ENCODE assay signal across 8 cellular contexts in the genomic region with DNA sequence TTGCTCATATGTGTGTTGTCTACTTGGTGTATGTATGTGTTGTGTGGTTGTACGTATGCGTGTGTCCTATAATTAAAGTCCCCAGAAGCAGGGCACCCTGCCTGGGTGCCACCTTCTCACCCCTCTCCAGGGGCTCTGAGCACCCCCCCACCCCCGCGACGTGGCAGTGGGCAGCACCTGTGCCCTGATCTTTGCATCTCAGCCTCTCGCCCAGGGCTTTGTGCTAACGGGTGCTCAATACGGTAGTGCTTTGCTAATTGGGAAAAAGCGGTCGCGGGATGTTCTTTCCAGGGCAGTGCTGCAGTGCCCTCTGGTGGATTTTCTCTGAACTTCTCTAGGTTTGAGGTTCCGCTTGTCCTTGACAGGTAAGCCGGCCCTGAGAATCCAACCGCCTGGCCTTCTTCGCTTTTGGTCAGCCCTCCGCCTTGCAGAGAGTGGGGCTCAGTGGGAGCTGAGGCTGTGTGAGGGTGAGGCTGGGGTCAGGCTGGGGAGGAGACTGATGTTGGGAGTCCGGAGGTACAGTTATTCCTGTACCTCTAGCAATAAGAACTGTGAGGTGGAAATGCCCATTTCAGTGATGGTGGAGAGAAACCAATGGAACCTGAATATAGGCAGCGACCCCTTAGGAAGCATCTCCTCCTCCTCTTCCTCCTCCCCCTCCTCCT. TPM values are rescaled to one million over a fixed set of nuclear protein-coding genes. Genes with fewer than 3 reads are reported as not detected.
DNase-seq lines count a peak whose midpoint lies in the region; ATAC-seq and TF ChIP-seq lines count a peak whose summit lies in the region.

No MANE protein-coding gene starts in this region.

- TF ChIP-seq POLR2A in uterus (IDR thresholded peaks at IDR 0.05), result no peak

- no peaks in the 10 kb centered on the region for H3K36me3 ChIP-seq in uterus

- H3K9me3 ChIP-seq in uterus, result no peaks in the 10 kb centered on the region

- intact Hi-C loops in posterior cingulate gyrus (cut with DNase I) (loop anchor here (1.0 to 10.0 kb wide), 3 partner anchors 79 to 173 kb away; no protein-coding TSS in a partner anchor), uterus (cut with DNase I; ENCODE audit: low total_unique reads) (loop anchor here (10.0 kb wide), 1 partner anchor 169 kb away; a partner anchor contains a TSS)

- ATAC-seq in GM21367 (IDR thresholded peaks at IDR 0.05; ENCODE audit: unreplicated experiment), result peak; percentile 52

- peak; percentile 89 to 95 (median 90) for TF ChIP-seq CTCF in uterus (IDR thresholded peaks at IDR 0.05)

- H3K27me3 ChIP-seq in uterus, result no peaks in the 10 kb centered on the region

- no peak overlapping the region for H3K27ac ChIP-seq in uterus

- in situ Hi-C loops in SK-MEL-5 (cut with HindIII; ENCODE audit: low pct_unique_long_range_greater_than_20kb, low sequenced_read_pairs), result loop anchor here (25.0 kb wide), 1 partner anchor 182 kb away; a partner anchor contains a TSS

- DNase-seq in AG20443 (ENCODE audit: low spot score), result peak; percentile 85
- DNase-seq in NCI-H1092 treated with DMSO at 0.1 percent for 48 hours (lab: John Stamatoyannopoulos, UW), result peak; percentile 85
- peak; percentile 86 for DNase-seq in SK-MEL-5 (ENCODE audit: low read depth, low spot score)
- DNase-seq in activated naive CD4-positive, alpha-beta T cell treated with Interleukin-2 at 50 U/mL for 16 hours, result peak; percentile 71
- peak; percentile 72 for DNase-seq in glomerular visceral epithelial cell (ENCODE audit: extremely low spot score)
- DNase-seq in posterior cingulate gyrus, result peak; percentile 53 to 95 (median 75)
- DNase-seq in uterus, result peak; percentile 70 to 82

- H3K4me3 ChIP-seq in uterus, result no peak overlapping the region

- peaks cover 0 to 3% of the 10 kb centered on the region in 2 donors for H3K4me1 ChIP-seq in uterus

RNA-seq across cellular contexts. Expression of a gene that starts 17.6 kb away (rescaled TPM):
- 0.37 and 0.67 TPM in 2 replicates for total RNA-seq in SK-MEL-5 (2014; rRNA removed; shearing (Covaris generic))
- polyA plus RNA-seq in SK-MEL-5 (2015; cell fraction: cytosol; rRNA removed), result 1.8 and 2.1 TPM in 2 replicates
- polyA plus RNA-seq in SK-MEL-5 (2015; cell fraction: nucleus; rRNA removed), result 3.2 TPM in 2 replicates
- 10 to 100 TPM in 2 of 4 donors, 1 to 10 TPM in 2; 2.0 to 70.2 (median 19.7) TPM for total RNA-seq in uterus
